1 cellular context compared by ENCODE assay signal in genomic region chr19:48965033-48965805, GRCh38.
TF ChIP-seq lines count a peak whose summit lies in the region.

Gene FTL (plus strand): TSS chr19:48965309. CDS start chr19:48965508, 199 bp downstream.

TF ChIP-seq in K562, 482 proteins besides CTCF, POLR2A, EP300 and RAD21 (continued from another document and continues in another):
- TF ChIP-seq RREB1 (CRISPR knock-in tag; IDR thresholded peaks at IDR 0.05) (no peak), ZNF140 (CRISPR knock-in tag; IDR thresholded peaks at IDR 0.05) (no peak; the same call in 1 of the 2 replicates), ELF1 (tag; IDR thresholded peaks at IDR 0.05) (peak; percentile 56; the same call in 1 of the 2 replicates), POLR2AphosphoS2 (IDR thresholded peaks at IDR 0.05; ENCODE audit: low read length) (peak; percentile 93), THAP12 (CRISPR knock-in tag; IDR thresholded peaks at IDR 0.05) (peak; percentile 95), GTF2A2 (tag; IDR thresholded peaks at IDR 0.05) (peak; percentile 94), KAT7 (CRISPR knock-in tag; IDR thresholded peaks at IDR 0.05; ENCODE audit: borderline replicate concordance) (peak; percentile 93; the same call in 1 of the 2 replicates), ZNF764 (CRISPR knock-in tag; IDR thresholded peaks at IDR 0.05; ENCODE audit: low read depth) (peak; percentile 6; the same call in 1 of the 2 replicates), CBX8 (IDR thresholded peaks at IDR 0.05; ENCODE audit: borderline replicate concordance, extremely low read depth, low read depth, low read length, poor library complexity, severe bottlenecking) (no peak), NONO (IDR thresholded peaks at IDR 0.05; ENCODE audit: low read depth in 2 of 2, low read length in 1 of 2) (peak in 1 of 2 experiments; percentile 75; a peak in 3 of 4 replicates), MTA3 (IDR thresholded peaks at IDR 0.05; ENCODE audit: borderline replicate concordance) (peak; percentile 100), KDM5B (IDR thresholded peaks at IDR 0.05; ENCODE audit: insufficient replicate concordance, low read depth, low read length) (peak; percentile 99), ZBTB1 (CRISPR knock-in tag; IDR thresholded peaks at IDR 0.05; ENCODE audit: borderline replicate concordance, low read depth) (peak; percentile 46; the same call in 1 of the 2 replicates), IRF2 (CRISPR knock-in tag; IDR thresholded peaks at IDR 0.05) (peak; percentile 36; the same call in 1 of the 2 replicates), SMAD1 (IDR thresholded peaks at IDR 0.05; ENCODE audit: low read depth, low read length, partially characterized antibody) (peak; percentile 97), PHF8 (IDR thresholded peaks at IDR 0.05; ENCODE audit: borderline replicate concordance, low read length) (peak; percentile 72), ZNF395 (CRISPR knock-in tag; IDR thresholded peaks at IDR 0.05) (peak; percentile 83; the same call in 1 of the 2 replicates), RHOXF2B (CRISPR knock-in tag; conservative IDR thresholded peaks at IDR 0.05) (0 out of 2 replicates have a peak, but pooled peaks have one; percentile 48), EHMT2 (IDR thresholded peaks at IDR 0.05) (no peak), ZBTB17 (CRISPR knock-in tag; IDR thresholded peaks at IDR 0.05) (peak; percentile 49; the same call in 1 of the 2 replicates), SMC3 (conservative IDR thresholded peaks at IDR 0.05; ENCODE audit: insufficient read depth, low read depth, low read length) (0 out of 2 replicates have a peak, but pooled peaks have one; percentile 15), SUPT5H (IDR thresholded peaks at IDR 0.05) (peak; percentile 100), COPS2 (conservative IDR thresholded peaks at IDR 0.05) (no peak), ZBTB33 (CRISPR knock-in tag; IDR thresholded peaks at IDR 0.05) (0 out of 2 replicates have a peak, but pooled peaks have one; percentile 9), ASH1L (IDR thresholded peaks at IDR 0.05; ENCODE audit: borderline replicate concordance, low read depth, partially characterized antibody) (peak; percentile 33), HDAC2 (IDR thresholded peaks at IDR 0.05) (peak; percentile 73; the same call in 1 of the 2 replicates), NBN (IDR thresholded peaks at IDR 0.05; ENCODE audit: low read depth) (peak; percentile 68; the same call in 1 of the 2 replicates), POLR2G (IDR thresholded peaks at IDR 0.05; ENCODE audit: low read depth, low read length) (peak; percentile 98), TCF7L2 (IDR thresholded peaks at IDR 0.05; ENCODE audit: low read depth, low read length) (no peak), HOXB6 (CRISPR knock-in tag; IDR thresholded peaks at IDR 0.05; ENCODE audit: borderline replicate concordance) (0 out of 2 replicates have a peak, but pooled peaks have one; percentile 24), E2F4 (CRISPR knock-in tag; IDR thresholded peaks at IDR 0.05; ENCODE audit: low read depth) (peak; percentile 32; the same call in 1 of the 2 replicates), ZNF134 (CRISPR knock-in tag; conservative IDR thresholded peaks at IDR 0.05) (no peak), ZNF318 (IDR thresholded peaks at IDR 0.05; ENCODE audit: borderline replicate concordance in 1 of 2, low read depth in 1 of 2) (0 out of 4 replicates have a peak, but pooled peaks of 1 of the 2 experiments have one; percentile 23), STAT5A (IDR thresholded peaks at IDR 0.05; ENCODE audit: borderline replicate concordance, low read length) (0 out of 2 replicates have a peak, but pooled peaks have one; percentile 21), SP1 (CRISPR knock-in tag; IDR thresholded peaks at IDR 0.05) (peak; percentile 96), JUNB (CRISPR knock-in tag; conservative IDR thresholded peaks at IDR 0.05) (no peak), ELF4 (CRISPR knock-in tag; IDR thresholded peaks at IDR 0.05) (0 out of 2 replicates have a peak, but pooled peaks have one; percentile 51), HDAC3 (IDR thresholded peaks at IDR 0.05; ENCODE audit: borderline replicate concordance, partially characterized antibody) (peak; percentile 32), CBX1 (IDR thresholded peaks at IDR 0.05; ENCODE audit: low read depth) (peak; percentile 99), TAF9B (IDR thresholded peaks at IDR 0.05; ENCODE audit: partially characterized antibody) (peak; percentile 96)
